ENCODE assay signal across 9 cellular contexts in the genomic region with DNA sequence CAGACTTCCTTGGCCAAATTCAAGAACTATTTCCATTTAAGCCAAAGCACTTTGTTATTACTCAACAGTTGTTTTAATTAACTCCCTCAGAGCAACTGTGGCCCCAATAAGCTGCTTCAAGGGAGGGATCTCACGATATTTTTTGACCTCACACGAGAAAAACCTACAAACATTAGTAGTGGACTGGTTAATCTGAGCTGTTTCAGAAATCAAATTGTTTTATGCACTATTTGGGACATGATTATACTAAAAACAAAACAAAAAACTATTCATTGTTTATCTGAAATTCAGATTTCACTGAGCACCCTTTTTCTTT.
DNase-seq lines count a peak whose midpoint lies in the region; ATAC-seq and TF ChIP-seq lines count a peak whose summit lies in the region.
"Had no signal": no experiment of that assay in that cellular context is flagged by ENCODE, and none has a peak within 500 bp of the region (broad histone marks: within the 10 kb centered on the region; RNA-seq: fewer than 3 reads in every experiment).

No MANE protein-coding gene starts in this region.

- peaks cover 0 to under 1% (median 0%) of the 10 kb centered on the region in 11 experiments; a peak in 2 of 22 replicates for H3K36me3 ChIP-seq in BLaER1 treated with 17β-estradiol and CSF1 and Interleukin-3, amounts not matched to agents 10 nM and 100 nM
- H3K36me3 ChIP-seq in neural cell (ENCODE audit: insufficient read depth, low read length) = no peaks in the 10 kb centered on the region
- H3K36me3 ChIP-seq in ascending aorta = no peaks in the 10 kb centered on the region

- H3F3A ChIP-seq in neural cell (ENCODE audit: insufficient read depth, low read length, poor library complexity, severe bottlenecking) = no peaks in the 10 kb centered on the region

- no peak for TF ChIP-seq EP300 in neural cell (conservative IDR thresholded peaks at IDR 0.05; ENCODE audit: poor library complexity, severe bottlenecking)

- intact Hi-C loops in ascending aorta (cut with DNase I) = no loop called here

- peak overlapping the region; percentile 60 to 78 (median 70); a peak in 19 of 20 replicates for H3K4me3 ChIP-seq in BLaER1 treated with 17β-estradiol and CSF1 and Interleukin-3, amounts not matched to agents 10 nM and 100 nM
- peak overlapping the region; percentile 67 for H3K4me3 ChIP-seq in coronary artery
- peak overlapping the region; percentile 76 for H3K4me3 ChIP-seq in neural cell (ENCODE audit: low read length)
- H3K4me3 ChIP-seq in ascending aorta = peak overlapping the region in 1 of 2 donors; percentile 65

- no peak for TF ChIP-seq CTCF in coronary artery (IDR thresholded peaks at IDR 0.05)
- TF ChIP-seq CTCF in neural cell (IDR thresholded peaks at IDR 0.05; ENCODE audit: poor library complexity, severe bottlenecking) = no peak
- no peak for TF ChIP-seq CTCF in ascending aorta (IDR thresholded peaks at IDR 0.05)

- H3K9me3 ChIP-seq in BLaER1 treated with 17β-estradiol and CSF1 and Interleukin-3, amounts not matched to agents 10 nM and 100 nM (replicated peaks in 1 of 11) = peaks cover 0 to 3% (median 0%) of the 10 kb centered on the region in 11 experiments; a peak in 1 of 22 replicates
- H3K9me3 ChIP-seq in neural cell (ENCODE audit: low read length) = no peaks in the 10 kb centered on the region
- no peaks in the 10 kb centered on the region for H3K9me3 ChIP-seq in ascending aorta

- DNase-seq in coronary artery (ENCODE audit: low spot score) (no peak), ascending aorta (ENCODE audit: low spot score in 2 of 2) (no peak)
- DNase-seq: NCI-H226 had no signal

- no peak overlapping the region for H2AFZ ChIP-seq in neural cell (ENCODE audit: low read depth, low read length)

- no peaks in the 10 kb centered on the region for H3K9me2 ChIP-seq in neural cell (ENCODE audit: insufficient read depth, low read length)

- no peaks in the 10 kb centered on the region for H3K27me3 ChIP-seq in BLaER1 treated with 17β-estradiol and CSF1 and Interleukin-3, amounts not matched to agents 10 nM and 100 nM
- H3K27me3 ChIP-seq in neural cell (ENCODE audit: insufficient read depth, low read depth, low read length) = peaks cover 10% of the 10 kb centered on the region
- no peaks in the 10 kb centered on the region for H3K27me3 ChIP-seq in ascending aorta

- TF ChIP-seq RAD21 in neural cell (conservative IDR thresholded peaks at IDR 0.05) = no peak

- H3K4me1 ChIP-seq in BLaER1 treated with 17β-estradiol and CSF1 and Interleukin-3, amounts not matched to agents 10 nM and 100 nM = peaks cover 18 to 46% (median 27%) of the 10 kb centered on the region in 10 experiments; a peak in 18 of 20 replicates
- no peaks in the 10 kb centered on the region for H3K4me1 ChIP-seq in ascending aorta

- peak overlapping the region; percentile 73 to 93 (median 84) for H3K4me2 ChIP-seq in BLaER1 treated with 17β-estradiol and CSF1 and Interleukin-3, amounts not matched to agents 10 nM and 100 nM
- no peak overlapping the region for H3K4me2 ChIP-seq in neural cell (ENCODE audit: low read length)

- ATAC-seq in HG03342 (IDR thresholded peaks at IDR 0.05; ENCODE audit: unreplicated experiment) (peak; percentile 4), HG03025 (IDR thresholded peaks at IDR 0.05; ENCODE audit: low FRiP score, unreplicated experiment) (no peak), HG02571 (IDR thresholded peaks at IDR 0.05; ENCODE audit: unreplicated experiment) (no peak), GM18861 (IDR thresholded peaks at IDR 0.05; ENCODE audit: unreplicated experiment) (no peak)

- no peaks in the 10 kb centered on the region for H4K20me1 ChIP-seq in BLaER1 treated with 17β-estradiol and CSF1 and Interleukin-3, amounts not matched to agents 10 nM and 100 nM
- no peaks in the 10 kb centered on the region for H4K20me1 ChIP-seq in neural cell (ENCODE audit: insufficient read depth)

- H3K79me2 ChIP-seq in neural cell (replicated peaks; ENCODE audit: insufficient read depth, low read length) = no peaks in the 10 kb centered on the region

- peak overlapping the region; percentile 70 to 84 (median 80) for H3K9ac ChIP-seq in BLaER1 treated with 17β-estradiol and CSF1 and Interleukin-3, amounts not matched to agents 10 nM and 100 nM
- peak overlapping the region; percentile 61 for H3K9ac ChIP-seq in neural cell (ENCODE audit: low read length)

- H3K27ac ChIP-seq in BLaER1 treated with 17β-estradiol and CSF1 and Interleukin-3, amounts not matched to agents 10 nM and 100 nM = peak overlapping the region; percentile 46 to 85 (median 69); a peak in 18 of 22 replicates
- H3K27ac ChIP-seq in coronary artery = no peak overlapping the region
- H3K27ac ChIP-seq in neural cell (ENCODE audit: low read length) = no peak overlapping the region
- H3K27ac ChIP-seq in ascending aorta = peak overlapping the region in 1 of 2 donors; percentile 3

TF ChIP-seq in neural cell, 6 proteins besides CTCF, POLR2A, EP300 and RAD21:
- TF ChIP-seq MXI1 (conservative IDR thresholded peaks at IDR 0.05; ENCODE audit: poor library complexity, severe bottlenecking) = no peak
TF ChIP-seq in neural cell: peak in this region for 0.

Comparison
In these comparisons a context has a peak if more than half of its experiments do, and no peak if none do; other contexts are left out.
1. H3K27ac ChIP-seq: peak in BLaER1 treated with 17β-estradiol and CSF1 and Interleukin-3, amounts not matched to agents 10 nM and 100 nM (11 of 11); none in coronary artery (0 of 2) and neural cell (single experiment).